ENCODE assay signal across 8 cellular contexts in genomic region chr1:24413350-24414163, GRCh38. TPM values are rescaled to one million over a fixed set of nuclear protein-coding genes. Genes with fewer than 3 reads are reported as not detected.
A peak's percentile ranks its signal among the peaks of the same experiment; 100 is the strongest.
DNase-seq lines count a peak whose midpoint lies in the region; TF ChIP-seq lines count a peak whose summit lies in the region.

A gene with protein sequence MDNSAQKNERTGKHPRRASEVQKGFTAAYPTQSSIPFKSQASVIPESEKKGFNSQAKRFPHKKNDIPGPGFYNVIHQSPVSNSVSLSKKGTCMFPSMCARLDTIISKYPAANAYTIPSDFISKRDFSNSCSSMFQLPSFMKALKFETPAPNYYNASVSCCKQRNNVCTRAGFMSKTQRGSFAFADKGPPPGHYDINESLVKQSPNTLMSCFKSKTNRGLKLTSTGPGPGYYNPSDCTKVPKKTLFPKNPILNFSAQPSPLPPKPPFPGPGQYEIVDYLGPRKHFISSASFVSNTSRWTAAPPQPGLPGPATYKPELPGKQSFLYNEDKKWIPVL (minus strand): TSS chr1:24413782. CDS start chr1:24401388, 12,394 bp downstream.

- H3K27ac ChIP-seq in ascending aorta (peak within 1 kb of the TSS in 1 of 2 donors; percentile 17), right atrium auricular region (peak within 1 kb of the TSS; percentile 74 to 82)

- H3K9me3 Mint-ChIP-seq in progenitor cell of endocrine pancreas (ENCODE audit: low read depth), result peaks cover 2% of the 10 kb centered on the region

- H3K4me1 Mint-ChIP-seq in progenitor cell of endocrine pancreas (ENCODE audit: low read depth), result peaks cover 25% of the 10 kb centered on the region

- H3K4me3 Mint-ChIP-seq in progenitor cell of endocrine pancreas (ENCODE audit: low read depth), result peak within 1 kb of the TSS; percentile 88

- no peaks in the 10 kb centered on the region for H3K27me3 Mint-ChIP-seq in progenitor cell of endocrine pancreas

- H3K4me1 ChIP-seq in ascending aorta (peaks cover 3 to 12% of the 10 kb centered on the region in 2 donors), right atrium auricular region (peaks cover 0 to 14% of the 10 kb centered on the region in 2 donors)

- no peaks in the 10 kb centered on the region for H3K36me3 ChIP-seq in ascending aorta
- no peaks in the 10 kb centered on the region for H3K36me3 ChIP-seq in right atrium auricular region

- TF ChIP-seq CTCF in ascending aorta (IDR thresholded peaks at IDR 0.05) (no peak), right atrium auricular region (IDR thresholded peaks at IDR 0.05) (peak in 1 of 2 donors; percentile 15), progenitor cell of endocrine pancreas (IDR thresholded peaks at IDR 0.05; ENCODE audit: unreplicated experiment) (no peak)

- intact Hi-C loops in ascending aorta (cut with DNase I), result no loop called here

- H3K9me3 ChIP-seq in ascending aorta (peaks cover 0 to under 1% of the 10 kb centered on the region in 2 donors), right atrium auricular region (no peaks in the 10 kb centered on the region)

- H3K36me3 Mint-ChIP-seq in progenitor cell of endocrine pancreas (ENCODE audit: insufficient read depth), result no peaks in the 10 kb centered on the region

- H3K4me3 ChIP-seq in ascending aorta, result peak within 1 kb of the TSS; percentile 68 to 74
- peak within 1 kb of the TSS; percentile 81 to 86 for H3K4me3 ChIP-seq in right atrium auricular region

- peak; percentile 4 to 77 for DNase-seq in NCI-H526 (lab: John Stamatoyannopoulos, UW)
- DNase-seq in NCI-H526 treated with DMSO at 0.1 percent for 48 hours (lab: John Stamatoyannopoulos, UW), result no peak
- DNase-seq in NCI-H1417 (lab: John Stamatoyannopoulos, UW), result peak; percentile 91 to 96 (median 92)
- peak; percentile 54 for DNase-seq in T-helper 22 cell (ENCODE audit: low read depth)
- peak in 1 of 2 donors; percentile 87 for DNase-seq in ascending aorta (ENCODE audit: low spot score in 2 of 2)
- peak; percentile 87 for DNase-seq in right atrium auricular region (ENCODE audit: low spot score)
- DNase-seq in progenitor cell of endocrine pancreas (ENCODE audit: low spot score, unreplicated experiment), result peak; percentile 71
- peak; percentile 90 for DNase-seq in ureter (ENCODE audit: low spot score)

- H3K27ac Mint-ChIP-seq in progenitor cell of endocrine pancreas, result peak within 1 kb of the TSS; percentile 78

- H3K27me3 ChIP-seq in ascending aorta (no peaks in the 10 kb centered on the region), right atrium auricular region (no peaks in the 10 kb centered on the region)

RNA-seq across cellular contexts. Expression of the gene that starts here (rescaled TPM):
- total RNA-seq in ascending aorta, result 11.0 TPM
- total RNA-seq in right atrium auricular region, result 1 to 10 TPM; 2.0 to 3.6 TPM
- total RNA-seq in progenitor cell of endocrine pancreas, result 16.7 and 19.2 TPM in 2 replicates
- 23.8 TPM for total RNA-seq in ureter
